ENCODE assay signal across 1 cellular context in genomic region chr2:27442981-27443323, GRCh38.
TF ChIP-seq lines count a peak whose summit lies in the region.

No MANE protein-coding gene starts in this region.

TF ChIP-seq in H1, 55 proteins besides CTCF, POLR2A, EP300 and RAD21:
- 0 out of 2 replicates have a peak, but pooled peaks have one; percentile 1 for TF ChIP-seq TAF1 (IDR thresholded peaks at IDR 0.05; ENCODE audit: low read depth, low read length)
- TF ChIP-seq POLR2AphosphoS5 (IDR thresholded peaks at IDR 0.05; ENCODE audit: low read depth, low read length): peak; percentile 10; the same call in 1 of the 2 replicates
- TF ChIP-seq BCL11A (IDR thresholded peaks at IDR 0.05; ENCODE audit: low read depth in 2 of 2, low read length in 2 of 2): no peak
- TF ChIP-seq BRCA1 (IDR thresholded peaks at IDR 0.05; ENCODE audit: low read depth, low read length): no peak
